In genomic region chr3:181316481-181316880, GRCh38 we compare ENCODE assay signal across 14 cellular contexts.
DNase-seq lines count a peak whose midpoint lies in the region; ATAC-seq and TF ChIP-seq lines count a peak whose summit lies in the region.
"Had no signal": no experiment of that assay in that cellular context is flagged by ENCODE, and none has a peak within 500 bp of the region (broad histone marks: within the 10 kb centered on the region; RNA-seq: fewer than 3 reads in every experiment).

No MANE protein-coding gene starts in this region.

- no peak for ATAC-seq in GM21619 (IDR thresholded peaks at IDR 0.05; ENCODE audit: unreplicated experiment)
- ATAC-seq in activated CD8-positive, alpha-beta memory T cell treated with anti-CD3 and anti-CD28 coated beads, Interleukin-2, amount 10 ng/mL, durations not matched to agents 7 days and 5 days, result no peak

- no peak overlapping the region for H3K4me3 Mint-ChIP-seq in activated CD8-positive, alpha-beta memory T cell treated with anti-CD3 and anti-CD28 coated beads, Interleukin-2, amount 10 ng/mL, durations not matched to agents 7 days and 5 days

- no peak overlapping the region for H3K27ac ChIP-seq in RWPE1
- H3K27ac ChIP-seq: ovary, SJSA1 had no signal

- CTCF ChIA-PET in RWPE1 (lab: Yijun Ruan, JAX), result no interaction called here
- CTCF ChIA-PET in activated CD8-positive, alpha-beta memory T cell treated with anti-CD3 and anti-CD28 coated beads, Interleukin-2, amount 10 ng/mL, durations not matched to agents 7 days and 5 days (lab: Charles Lee), result no interaction called here

- DNase-seq in SIG-M5 treated with dmso at 0.1 percent for 504 hours (lab: John Stamatoyannopoulos, UW; ENCODE audit: unreplicated experiment) (peak; percentile 28), SIG-M5 (lab: John Stamatoyannopoulos, UW) (no peak), RWPE1 (ENCODE audit: low spot score) (peak; percentile 4), dermis blood vessel endothelial cell (peak; percentile 40), renal cortical epithelial cell (ENCODE audit: low read depth) (peak; percentile 35), Ammon's horn (ENCODE audit: low spot score) (no peak)
- no peak for DNase-seq in activated CD8-positive, alpha-beta memory T cell treated with anti-CD3 and anti-CD28 coated beads, Interleukin-2, amount 10 ng/mL, durations not matched to agents 7 days and 5 days
- DNase-seq: activated CD4-positive, CD25-positive, alpha-beta regulatory T cell; mesenchymal stem cell; NCI-H69; ovary; stimulated activated CD4-positive, alpha-beta T cell treated with anti-CD3 and anti-CD28 coated beads, Interleukin-15, amount 100 ng/mL, for 24 hours had no signal

- POLR2A ChIA-PET in RWPE1 (lab: Yijun Ruan, JAX; ENCODE audit: low non-redundant PET), result no interaction called here

- no peaks in the 10 kb centered on the region for H3K9me3 Mint-ChIP-seq in activated CD8-positive, alpha-beta memory T cell treated with anti-CD3 and anti-CD28 coated beads, Interleukin-2, amount 10 ng/mL, durations not matched to agents 7 days and 5 days (ENCODE audit: low read depth)

- H3K36me3 Mint-ChIP-seq in activated CD8-positive, alpha-beta memory T cell treated with anti-CD3 and anti-CD28 coated beads, Interleukin-2, amount 10 ng/mL, durations not matched to agents 7 days and 5 days, result no peaks in the 10 kb centered on the region

- no peak overlapping the region for H3K27ac Mint-ChIP-seq in activated CD8-positive, alpha-beta memory T cell treated with anti-CD3 and anti-CD28 coated beads, Interleukin-2, amount 10 ng/mL, durations not matched to agents 7 days and 5 days

- TF ChIP-seq CTCF in RWPE1 (conservative IDR thresholded peaks at IDR 0.05; ENCODE audit: low read depth), result no peak

- no peaks in the 10 kb centered on the region for H3K27me3 Mint-ChIP-seq in activated CD8-positive, alpha-beta memory T cell treated with anti-CD3 and anti-CD28 coated beads, Interleukin-2, amount 10 ng/mL, durations not matched to agents 7 days and 5 days

- no peaks in the 10 kb centered on the region for H3K4me1 Mint-ChIP-seq in activated CD8-positive, alpha-beta memory T cell treated with anti-CD3 and anti-CD28 coated beads, Interleukin-2, amount 10 ng/mL, durations not matched to agents 7 days and 5 days

Comparison
In these comparisons a context has a peak if more than half of its experiments do, and no peak if none do; other contexts are left out.
1. DNase-seq: peak in SIG-M5 treated with dmso at 0.1 percent for 504 hours (single experiment), RWPE1 (single experiment), dermis blood vessel endothelial cell (single experiment) and renal cortical epithelial cell (single experiment); none in SIG-M5 (single experiment), activated CD8-positive, alpha-beta memory T cell treated with anti-CD3 and anti-CD28 coated beads, Interleukin-2, amount 10 ng/mL, durations not matched to agents 7 days and 5 days (single experiment) and Ammon's horn (single experiment).